ENCODE assay signal across 17 cellular contexts in genomic region chr6:154257074-154257473, GRCh38.
DNase-seq lines count a peak whose midpoint lies in the region; ATAC-seq, FAIRE-seq and TF ChIP-seq lines count a peak whose summit lies in the region.
"Had no signal": no experiment of that assay in that cellular context is flagged by ENCODE, and none has a peak within 500 bp of the region (broad histone marks: within the 10 kb centered on the region; RNA-seq: fewer than 3 reads in every experiment).

No MANE protein-coding gene starts in this region.

- TF ChIP-seq POLR2A in prostate gland (IDR thresholded peaks at IDR 0.05): no peak

- FAIRE-seq in GM19239 (lab: Jason Lieb, UNC): peak; percentile 92
- FAIRE-seq: bronchial epithelial cell had no signal

- POLR2A ChIA-PET in naive thymus-derived CD4-positive, alpha-beta T cell (lab: Charles Lee): interaction anchor here (0.7 to 1.4 kb wide), 3 partner anchors 9 to 15 kb away, joined by 3 read pairs; no protein-coding TSS in a partner anchor

- H3K36me3 Mint-ChIP-seq in naive thymus-derived CD4-positive, alpha-beta T cell: peaks cover 6 to 25% (median 23%) of the 10 kb centered on the region in 5 donors

- peaks cover 0 to 7% (median 4%) of the 10 kb centered on the region in 3 experiments for H3K9me3 ChIP-seq in naive thymus-derived CD4-positive, alpha-beta T cell (ENCODE audit: control insufficient read depth in 2 of 3, low read length in 3 of 3)
- H3K9me3 ChIP-seq in prostate gland: no peaks in the 10 kb centered on the region
- H3K9me3 ChIP-seq: SJSA1 had no signal

- peaks cover 0 to 26% (median 0%) of the 10 kb centered on the region in 5 donors for H3K27me3 Mint-ChIP-seq in naive thymus-derived CD4-positive, alpha-beta T cell

- CTCF ChIA-PET in naive thymus-derived CD4-positive, alpha-beta T cell (lab: Charles Lee): no interaction called here

- no peak overlapping the region for H3K4me3 ChIP-seq in naive thymus-derived CD4-positive, alpha-beta T cell (ENCODE audit: low read length)
- no peak overlapping the region for H3K4me3 ChIP-seq in prostate gland
- H3K4me3 ChIP-seq: GM23338, SJSA1 had no signal

- H3K36me3 ChIP-seq in naive thymus-derived CD4-positive, alpha-beta T cell (ENCODE audit: control insufficient read depth in 2 of 3, insufficient read depth in 3 of 3, low read length in 3 of 3): no peaks in the 10 kb centered on the region
- no peaks in the 10 kb centered on the region for H3K36me3 ChIP-seq in prostate gland
- H3K36me3 ChIP-seq: SJSA1 had no signal

- H3K27me3 ChIP-seq in naive thymus-derived CD4-positive, alpha-beta T cell (ENCODE audit: control insufficient read depth in 2 of 2, insufficient read depth in 2 of 2, low read length in 2 of 2): no peaks in the 10 kb centered on the region
- no peaks in the 10 kb centered on the region for H3K27me3 ChIP-seq in prostate gland (replicated peaks; ENCODE audit: insufficient read depth)
- H3K27me3 ChIP-seq: SJSA1 had no signal

- peaks cover 0 to 16% of the 10 kb centered on the region in 2 donors for H3K4me1 ChIP-seq in naive thymus-derived CD4-positive, alpha-beta T cell (ENCODE audit: control insufficient read depth in 2 of 2, insufficient read depth in 2 of 2, low read length in 2 of 2)
- H3K4me1 ChIP-seq in prostate gland (replicated peaks): no peaks in the 10 kb centered on the region
- H3K4me1 ChIP-seq: SJSA1 had no signal

- peak overlapping the region in 4 of 9 donors; percentile 37 to 59 (median 38) for H3K27ac Mint-ChIP-seq in naive thymus-derived CD4-positive, alpha-beta T cell
- H3K27ac Mint-ChIP-seq: CD8-positive, alpha-beta T cell; endodermal cell; GM23338 had no signal

- no peak overlapping the region for H3K4me3 Mint-ChIP-seq in naive thymus-derived CD4-positive, alpha-beta T cell
- H3K4me3 Mint-ChIP-seq: CD8-positive, alpha-beta T cell; endodermal cell; GM23338 had no signal

- 81% methylated on average over 1 of the region's 1 CpG for WGBS in prostate gland

- TF ChIP-seq CTCF in prostate gland (IDR thresholded peaks at IDR 0.05): no peak

- H3K27ac ChIP-seq in naive thymus-derived CD4-positive, alpha-beta T cell (ENCODE audit: low read depth, low read length): no peak overlapping the region
- no peak overlapping the region for H3K27ac ChIP-seq in prostate gland
- H3K27ac ChIP-seq: SJSA1 had no signal

- peaks cover 26 to 65% (median 51%) of the 10 kb centered on the region in 7 donors for H3K4me1 Mint-ChIP-seq in naive thymus-derived CD4-positive, alpha-beta T cell
- H3K4me1 Mint-ChIP-seq: endodermal cell, GM23338 had no signal

- ATAC-seq in esophagus mucosa: peak; percentile 37
- peak; percentile 74 for ATAC-seq in naive thymus-derived CD4-positive, alpha-beta T cell
- ATAC-seq: CD8-positive, alpha-beta T cell; GM23338 had no signal

- intact Hi-C loops in naive thymus-derived CD4-positive, alpha-beta T cell (cut with micrococcal nuclease): loop anchor here in 1 of 2 donors (10.0 kb wide), 1 partner anchor 1058 kb away; the partner anchor contains the start of gene TFB1M
- intact Hi-C loops in prostate gland (cut with DNase I): no loop called here

- peaks cover 5 to 32% (median 19%) of the 10 kb centered on the region in 11 donors for H3K9me3 Mint-ChIP-seq in naive thymus-derived CD4-positive, alpha-beta T cell
- H3K9me3 Mint-ChIP-seq: GM23338 had no signal

- DNase-seq in GM19239 (ENCODE audit: insufficient read length, low spot score): no peak
- peak; percentile 84 for DNase-seq in NOMO-1 treated with dmso at 0.1 percent for 144 hours (lab: John Stamatoyannopoulos, UW; ENCODE audit: unreplicated experiment)
- no peak for DNase-seq in naive thymus-derived CD4-positive, alpha-beta T cell
- DNase-seq in AG20443 (ENCODE audit: low spot score): no peak
- no peak for DNase-seq in prostate gland (ENCODE audit: low spot score)
- DNase-seq in stimulated activated CD4-positive, alpha-beta T cell treated with anti-CD3 and anti-CD28 coated beads, Interleukin-12 subunit alpha, Interleukin-12 subunit beta, amount 100 ng/mL, for 4 hours: no peak
- no peak for DNase-seq in cerebellar cortex (ENCODE audit: low spot score)
- DNase-seq: activated naive CD4-positive, alpha-beta T cell treated with Interleukin-2 at 50 U/mL for 16 hours; CD8-positive, alpha-beta T cell; endodermal cell; NCI-H1092; NCI-H2171 treated with DMSO at 0.1 percent for 48 hours; stimulated activated CD4-positive, alpha-beta T cell treated with anti-CD3 and anti-CD28 coated beads, Interleukin-4, amount 100 ng/mL, for 1 hour had no signal
